ENCODE assay signal across 24 cellular contexts in the genomic region with DNA sequence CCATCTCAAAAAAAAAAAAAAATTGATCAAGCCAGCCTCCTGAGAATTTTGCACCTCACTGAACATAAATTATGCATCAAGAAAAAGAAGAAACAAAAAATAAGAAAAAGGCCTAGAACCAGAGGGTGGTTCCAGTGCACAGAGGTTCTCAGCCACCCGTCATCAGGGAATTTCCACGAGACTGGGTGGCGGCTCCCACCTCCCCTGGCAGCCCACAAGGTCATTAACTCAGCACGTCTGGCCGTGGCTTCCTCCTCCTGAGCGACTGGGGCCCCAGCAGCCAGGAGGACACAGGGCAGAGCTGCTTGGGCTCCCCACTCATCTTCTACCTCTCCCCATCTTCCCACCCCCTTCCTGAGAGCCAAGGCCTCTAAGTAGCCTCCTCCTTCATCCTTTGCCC. TPM values are rescaled to one million over a fixed set of nuclear protein-coding genes. Genes with fewer than 3 reads are reported as not detected.
DNase-seq lines count a peak whose midpoint lies in the region; ATAC-seq, FAIRE-seq and TF ChIP-seq lines count a peak whose summit lies in the region.
"Had no signal": no experiment of that assay in that cellular context is flagged by ENCODE, and none has a peak within 500 bp of the region (broad histone marks: within the 10 kb centered on the region; RNA-seq: fewer than 3 reads in every experiment).

No MANE protein-coding gene starts in this region.

- H3K4me1 ChIP-seq in body of pancreas = peaks cover 74% of the 10 kb centered on the region
- H3K4me1 ChIP-seq in naive thymus-derived CD4-positive, alpha-beta T cell (ENCODE audit: control insufficient read depth in 2 of 2, insufficient read depth in 2 of 2, low read length in 2 of 2) = no peaks in the 10 kb centered on the region
- H3K4me1 ChIP-seq in neural progenitor cell = peaks cover 3% of the 10 kb centered on the region
- no peaks in the 10 kb centered on the region for H3K4me1 ChIP-seq in transverse colon

- H3K4me3 ChIP-seq in body of pancreas = no peak overlapping the region
- no peak overlapping the region for H3K4me3 ChIP-seq in naive thymus-derived CD4-positive, alpha-beta T cell (ENCODE audit: low read length)
- H3K4me3 ChIP-seq in neural progenitor cell = no peak overlapping the region
- H3K4me3 ChIP-seq in transverse colon = no peak overlapping the region
- H3K4me3 ChIP-seq: gastroesophageal sphincter, SJSA1, spleen had no signal

- TF ChIP-seq CTCF in body of pancreas (IDR thresholded peaks at IDR 0.05) (no peak), neural progenitor cell (IDR thresholded peaks at IDR 0.05) (no peak), transverse colon (IDR thresholded peaks at IDR 0.05) (no peak)

- POLR2A ChIA-PET in naive thymus-derived CD4-positive, alpha-beta T cell (lab: Charles Lee) = no interaction called here

- H3K4me1 Mint-ChIP-seq in naive thymus-derived CD4-positive, alpha-beta T cell = peaks cover 0 to 6% (median 0%) of the 10 kb centered on the region in 7 donors
- H3K4me1 Mint-ChIP-seq in neural progenitor cell = peaks cover 48% of the 10 kb centered on the region
- H3K4me1 Mint-ChIP-seq: activated naive CD4-positive, alpha-beta T cell treated with anti-CD3 and anti-CD28 coated beads, Interleukin-2, amount 10 ng/mL, durations not matched to agents 7 days and 5 days; B cell had no signal

- 13 to 24% methylated on average over 6 of the region's 6 CpGs for WGBS in body of pancreas, 2 donors
- 42% methylated on average over 6 of the region's 6 CpGs; no CpG with 5 or more reads in 1 of the 2 donors for WGBS in transverse colon (ENCODE audit: low coverage in 1 of 2), 2 donors

- in situ Hi-C loops in transverse colon (cut with MboI; ENCODE audit: low pct_ligation_motif_present in 1 of 4, low pct_unique_long_range_greater_than_20kb in 1 of 4, low sequenced_read_pairs in 3 of 4) = loop anchor here in 3 of 4 donors (25.0 kb wide), 1 partner anchor 299 kb away; the partner anchor contains the start of gene CTRC (in 3 of the 3)

- H3K9me3 Mint-ChIP-seq in naive thymus-derived CD4-positive, alpha-beta T cell = peaks cover 0 to 15% (median 2%) of the 10 kb centered on the region in 11 donors
- peaks cover 3% of the 10 kb centered on the region for H3K9me3 Mint-ChIP-seq in neural progenitor cell
- H3K9me3 Mint-ChIP-seq: activated CD8-positive, alpha-beta T cell treated with anti-CD3 and anti-CD28 coated beads for 36 hours; activated naive CD4-positive, alpha-beta T cell treated with anti-CD3 and anti-CD28 coated beads, Interleukin-2, amount 10 ng/mL, durations not matched to agents 7 days and 5 days; immature natural killer cell; stimulated activated naive CD8-positive, alpha-beta T cell treated with anti-CD3 and anti-CD28 coated beads, Interleukin-15, Interleukin-2, amounts not matched to agents 100 ng/mL and 50 ng/mL, for 24 hours had no signal

- CTCF ChIA-PET in naive thymus-derived CD4-positive, alpha-beta T cell (lab: Charles Lee) = interaction anchor here (1.1 kb wide), 1 partner anchor 9 kb away, joined by 4 read pairs; no protein-coding TSS in a partner anchor

- DNase-seq in CD1c-positive myeloid dendritic cell (ENCODE audit: extremely low spot score) (peak; percentile 71), RCC 7860 (ENCODE audit: low spot score) (peak; percentile 65), body of pancreas (peak; percentile 61 to 76 (median 74)), NCI-H1694 (lab: John Stamatoyannopoulos, UW) (no peak), head of caudate nucleus (no peak), neural progenitor cell (ENCODE audit: low spot score) (no peak), transverse colon (no peak)
- DNase-seq in naive thymus-derived CD4-positive, alpha-beta T cell = no peak
- DNase-seq: activated CD8-positive, alpha-beta T cell treated with anti-CD3 and anti-CD28 coated beads for 36 hours; activated naive CD4-positive, alpha-beta T cell treated with anti-CD3 and anti-CD28 coated beads, Interleukin-2, amount 10 ng/mL, durations not matched to agents 7 days and 5 days; amniotic stem cell; MV-4-11; NCI-H1436 treated with DMSO at 0.1 percent for 48 hours; right cardiac atrium; RPMI8226; spleen; stimulated activated CD4-positive, alpha-beta T cell treated with anti-CD3 and anti-CD28 coated beads, Interleukin-2, amount 100 ng/mL, for 24 hours had no signal

- H3K9ac ChIP-seq in neural progenitor cell = no peak overlapping the region

- H3K9me3 ChIP-seq in body of pancreas = no peaks in the 10 kb centered on the region
- no peaks in the 10 kb centered on the region for H3K9me3 ChIP-seq in naive thymus-derived CD4-positive, alpha-beta T cell (ENCODE audit: control insufficient read depth in 2 of 3, low read length in 3 of 3)
- H3K9me3 ChIP-seq in neural progenitor cell (ENCODE audit: low read depth) = no peaks in the 10 kb centered on the region
- no peaks in the 10 kb centered on the region for H3K9me3 ChIP-seq in transverse colon
- H3K9me3 ChIP-seq: gastroesophageal sphincter, neutrophil, SJSA1, spleen had no signal

- no peak overlapping the region for H3K4me3 Mint-ChIP-seq in naive thymus-derived CD4-positive, alpha-beta T cell
- no peak overlapping the region for H3K4me3 Mint-ChIP-seq in neural progenitor cell
- H3K4me3 Mint-ChIP-seq: activated CD8-positive, alpha-beta T cell treated with anti-CD3 and anti-CD28 coated beads for 36 hours; activated naive CD4-positive, alpha-beta T cell treated with anti-CD3 and anti-CD28 coated beads, Interleukin-2, amount 10 ng/mL, durations not matched to agents 7 days and 5 days; B cell; immature natural killer cell; stimulated activated naive CD8-positive, alpha-beta T cell treated with anti-CD3 and anti-CD28 coated beads, Interleukin-15, Interleukin-2, amounts not matched to agents 100 ng/mL and 50 ng/mL, for 24 hours had no signal

- intact Hi-C loops in body of pancreas (cut with DNase I) (no loop called here), head of caudate nucleus (cut with DNase I) (no loop called here), transverse colon (cut with DNase I; ENCODE audit: low total_unique reads) (no loop called here)
- intact Hi-C loops in naive thymus-derived CD4-positive, alpha-beta T cell (cut with micrococcal nuclease) = no loop called here

- H3K27me3 ChIP-seq in body of pancreas = no peaks in the 10 kb centered on the region
- no peaks in the 10 kb centered on the region for H3K27me3 ChIP-seq in naive thymus-derived CD4-positive, alpha-beta T cell (ENCODE audit: control insufficient read depth in 2 of 2, insufficient read depth in 2 of 2, low read length in 2 of 2)
- H3K27me3 ChIP-seq in neural progenitor cell = no peaks in the 10 kb centered on the region
- no peaks in the 10 kb centered on the region for H3K27me3 ChIP-seq in transverse colon
- H3K27me3 ChIP-seq: SJSA1 had no signal

- H3K27ac ChIP-seq in body of pancreas (peak overlapping the region; percentile 50 to 88 (median 84)), neural progenitor cell (no peak overlapping the region), transverse colon (no peak overlapping the region)
- no peak overlapping the region for H3K27ac ChIP-seq in naive thymus-derived CD4-positive, alpha-beta T cell (ENCODE audit: low read depth, low read length)
- H3K27ac ChIP-seq: gastroesophageal sphincter, neutrophil, SJSA1, spleen had no signal

- H3K4me2 ChIP-seq in neural progenitor cell = no peak overlapping the region

- H3K27me3 Mint-ChIP-seq in naive thymus-derived CD4-positive, alpha-beta T cell = peaks cover 61 to 80% (median 71%) of the 10 kb centered on the region in 5 donors
- peaks cover 23% of the 10 kb centered on the region for H3K27me3 Mint-ChIP-seq in neural progenitor cell (ENCODE audit: insufficient read depth, low read depth)

- H2AFZ ChIP-seq in neural progenitor cell (replicated peaks) = no peak overlapping the region

- TF ChIP-seq EP300 in transverse colon (IDR thresholded peaks at IDR 0.05; ENCODE audit: low read depth) = no peak

- H3K36me3 Mint-ChIP-seq in naive thymus-derived CD4-positive, alpha-beta T cell = peaks cover 0 to 10% (median 0%) of the 10 kb centered on the region in 5 donors
- no peaks in the 10 kb centered on the region for H3K36me3 Mint-ChIP-seq in neural progenitor cell
- H3K36me3 Mint-ChIP-seq: activated naive CD4-positive, alpha-beta T cell treated with anti-CD3 and anti-CD28 coated beads, Interleukin-2, amount 10 ng/mL, durations not matched to agents 7 days and 5 days; immature natural killer cell had no signal

- ATAC-seq in body of pancreas = peak; percentile 12
- ATAC-seq in naive thymus-derived CD4-positive, alpha-beta T cell = peak; percentile 73
- ATAC-seq: activated CD8-positive, alpha-beta T cell treated with anti-CD3 and anti-CD28 coated beads for 36 hours; gastroesophageal sphincter; right cardiac atrium had no signal

- H3K27ac Mint-ChIP-seq in naive thymus-derived CD4-positive, alpha-beta T cell = no peak overlapping the region
- H3K27ac Mint-ChIP-seq in neural progenitor cell = no peak overlapping the region
- H3K27ac Mint-ChIP-seq: activated CD8-positive, alpha-beta T cell treated with anti-CD3 and anti-CD28 coated beads for 36 hours; activated naive CD4-positive, alpha-beta T cell treated with anti-CD3 and anti-CD28 coated beads, Interleukin-2, amount 10 ng/mL, durations not matched to agents 7 days and 5 days; B cell; stimulated activated naive CD8-positive, alpha-beta T cell treated with anti-CD3 and anti-CD28 coated beads, Interleukin-15, Interleukin-2, amounts not matched to agents 100 ng/mL and 50 ng/mL, for 24 hours had no signal

- H3K79me2 ChIP-seq in neural progenitor cell (ENCODE audit: low read depth) = no peaks in the 10 kb centered on the region

- FAIRE-seq in RCC 7860 (lab: Jason Lieb, UNC) = peak; percentile 61
- FAIRE-seq: GM12892 had no signal

- no peaks in the 10 kb centered on the region for H4K20me1 ChIP-seq in neural progenitor cell (ENCODE audit: low read depth)

- H3F3A ChIP-seq in neural progenitor cell (ENCODE audit: low read depth) = peaks cover 6% of the 10 kb centered on the region

- TF ChIP-seq POLR2A in body of pancreas (IDR thresholded peaks at IDR 0.05) = peak in 2 of 3 donors; percentile 37
- no peak for TF ChIP-seq POLR2A in transverse colon (IDR thresholded peaks at IDR 0.05)

- no peaks in the 10 kb centered on the region for H3K36me3 ChIP-seq in body of pancreas (replicated peaks in 1 of 2; ENCODE audit: insufficient read depth in 1 of 2, low read depth in 2 of 2)
- H3K36me3 ChIP-seq in naive thymus-derived CD4-positive, alpha-beta T cell (ENCODE audit: control insufficient read depth in 2 of 3, insufficient read depth in 3 of 3, low read length in 3 of 3) = no peaks in the 10 kb centered on the region
- no peaks in the 10 kb centered on the region for H3K36me3 ChIP-seq in neural progenitor cell
- H3K36me3 ChIP-seq in transverse colon = no peaks in the 10 kb centered on the region
- H3K36me3 ChIP-seq: gastroesophageal sphincter, neutrophil, SJSA1, spleen had no signal

RNA-seq across cellular contexts. Expression of gene TMEM51, which starts 15.7 kb away (rescaled TPM):
- 10 to 100 TPM; 26.5 to 36.9 TPM for total RNA-seq in body of pancreas
- total RNA-seq in naive thymus-derived CD4-positive, alpha-beta T cell = under 1 TPM in 4 of 5 experiments, not detected in 1; 0.16 to 0.79 (median 0.56) TPM
- polyA plus RNA-seq in naive thymus-derived CD4-positive, alpha-beta T cell = not detected
- total RNA-seq in neural progenitor cell (ENCODE audit: low replicate concordance) = 5.2 and 6.2 TPM in 2 replicates
- 10 to 100 TPM; 17.7 to 32.9 (median 22.9) TPM for total RNA-seq in transverse colon
- total RNA-seq: activated CD8-positive, alpha-beta T cell treated with anti-CD3 and anti-CD28 coated beads for 36 hours had no signal
- polyA plus RNA-seq: immature natural killer cell had no signal

Comparison
In these comparisons a context has a peak if more than half of its experiments do, and no peak if none do; other contexts are left out.
1. DNase-seq: peak in CD1c-positive myeloid dendritic cell (single experiment), RCC 7860 (single experiment) and body of pancreas (4 of 4); none in naive thymus-derived CD4-positive, alpha-beta T cell (0 of 9), NCI-H1694 (single experiment), head of caudate nucleus (0 of 42), neural progenitor cell (single experiment) and transverse colon (single experiment).
2. H3K27ac ChIP-seq: peak in body of pancreas (4 of 4); none in naive thymus-derived CD4-positive, alpha-beta T cell (single experiment), neural progenitor cell (single experiment) and transverse colon (0 of 4).